1 cellular context compared by ENCODE assay signal in the genomic region with DNA sequence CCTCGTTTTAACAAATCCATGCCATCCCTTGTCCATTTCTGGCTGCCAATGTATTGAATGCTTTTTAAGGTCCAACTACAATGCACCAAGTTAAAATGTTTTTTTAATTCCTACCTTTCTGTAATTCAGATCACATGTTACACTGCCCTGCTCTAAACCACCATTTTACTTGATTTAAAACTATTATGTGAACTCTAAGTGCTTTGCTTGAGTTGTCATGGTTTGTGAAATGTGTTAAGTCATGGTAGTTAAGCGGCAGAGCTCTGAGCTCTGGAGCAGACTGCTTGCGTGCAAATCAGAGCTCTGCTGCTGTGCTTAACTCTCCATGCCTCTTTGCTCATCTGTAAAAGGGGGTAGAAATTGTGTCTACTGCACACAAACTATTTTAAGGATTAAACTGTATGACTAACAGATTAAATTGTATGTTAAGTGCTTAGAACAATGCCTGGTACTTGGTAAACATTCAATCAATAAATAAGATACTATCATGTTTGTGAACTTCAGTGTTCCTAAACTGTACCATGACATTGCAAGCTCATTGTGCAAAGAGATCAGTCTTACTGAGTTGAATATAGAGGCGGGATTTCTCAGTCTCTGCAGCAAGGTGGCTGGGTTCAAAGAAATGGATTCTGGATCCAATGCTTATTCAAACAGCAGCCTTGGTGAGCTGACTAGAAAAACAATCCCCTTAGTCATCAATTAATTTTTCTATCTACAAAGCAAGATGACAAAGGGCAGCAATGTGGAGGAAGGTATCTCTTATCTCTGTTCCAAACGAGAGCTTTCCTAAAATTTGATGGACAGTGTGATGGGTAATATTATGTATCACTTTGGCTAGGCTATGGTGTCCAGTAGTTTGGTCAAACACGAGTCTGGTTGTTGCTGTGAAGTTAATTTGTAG.
A peak's percentile ranks its signal among the peaks of the same experiment; 100 is the strongest.
TF ChIP-seq lines count a peak whose summit lies in the region.

No MANE protein-coding gene starts in this region.

TF ChIP-seq in neural cell, 6 proteins besides CTCF, POLR2A, EP300 and RAD21 (continued from another document):
- TF ChIP-seq, protein P1, sequence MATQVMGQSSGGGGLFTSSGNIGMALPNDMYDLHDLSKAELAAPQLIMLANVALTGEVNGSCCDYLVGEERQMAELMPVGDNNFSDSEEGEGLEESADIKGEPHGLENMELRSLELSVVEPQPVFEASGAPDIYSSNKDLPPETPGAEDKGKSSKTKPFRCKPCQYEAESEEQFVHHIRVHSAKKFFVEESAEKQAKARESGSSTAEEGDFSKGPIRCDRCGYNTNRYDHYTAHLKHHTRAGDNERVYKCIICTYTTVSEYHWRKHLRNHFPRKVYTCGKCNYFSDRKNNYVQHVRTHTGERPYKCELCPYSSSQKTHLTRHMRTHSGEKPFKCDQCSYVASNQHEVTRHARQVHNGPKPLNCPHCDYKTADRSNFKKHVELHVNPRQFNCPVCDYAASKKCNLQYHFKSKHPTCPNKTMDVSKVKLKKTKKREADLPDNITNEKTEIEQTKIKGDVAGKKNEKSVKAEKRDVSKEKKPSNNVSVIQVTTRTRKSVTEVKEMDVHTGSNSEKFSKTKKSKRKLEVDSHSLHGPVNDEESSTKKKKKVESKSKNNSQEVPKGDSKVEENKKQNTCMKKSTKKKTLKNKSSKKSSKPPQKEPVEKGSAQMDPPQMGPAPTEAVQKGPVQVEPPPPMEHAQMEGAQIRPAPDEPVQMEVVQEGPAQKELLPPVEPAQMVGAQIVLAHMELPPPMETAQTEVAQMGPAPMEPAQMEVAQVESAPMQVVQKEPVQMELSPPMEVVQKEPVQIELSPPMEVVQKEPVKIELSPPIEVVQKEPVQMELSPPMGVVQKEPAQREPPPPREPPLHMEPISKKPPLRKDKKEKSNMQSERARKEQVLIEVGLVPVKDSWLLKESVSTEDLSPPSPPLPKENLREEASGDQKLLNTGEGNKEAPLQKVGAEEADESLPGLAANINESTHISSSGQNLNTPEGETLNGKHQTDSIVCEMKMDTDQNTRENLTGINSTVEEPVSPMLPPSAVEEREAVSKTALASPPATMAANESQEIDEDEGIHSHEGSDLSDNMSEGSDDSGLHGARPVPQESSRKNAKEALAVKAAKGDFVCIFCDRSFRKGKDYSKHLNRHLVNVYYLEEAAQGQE (IDR thresholded peaks at IDR 0.05; ENCODE audit: borderline replicate concordance), result peak; percentile 27
